ENCODE assay signal across 23 cellular contexts in the genomic region with DNA sequence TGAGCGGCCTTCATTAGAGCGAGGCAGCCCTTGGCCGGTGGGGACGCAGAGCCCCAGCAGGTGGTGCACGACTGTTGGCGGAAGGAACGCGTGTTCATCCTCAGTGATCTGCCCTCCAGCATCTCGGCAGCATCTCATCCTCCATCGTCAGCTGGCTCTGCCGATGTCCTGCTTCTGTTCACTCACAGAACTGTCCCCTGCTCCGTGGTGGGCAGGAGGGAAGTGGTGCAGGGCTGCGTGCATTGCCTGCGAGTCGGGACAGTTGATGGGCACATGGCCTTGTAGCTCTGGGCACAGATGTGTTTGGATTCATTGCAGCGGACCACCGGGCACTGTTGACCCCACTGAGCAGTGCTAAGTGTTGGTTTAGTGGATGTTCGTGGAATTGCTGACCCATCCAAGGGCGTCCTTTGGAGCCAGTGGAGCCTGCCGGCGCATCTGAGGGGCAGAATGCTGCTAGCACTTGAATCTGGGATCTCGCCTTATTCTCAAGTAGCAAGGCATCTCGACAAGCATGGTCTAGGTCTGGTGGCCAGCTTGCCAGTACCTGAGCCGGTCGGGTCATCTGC.
"Had no signal": no experiment of that assay in that cellular context is flagged by ENCODE, and none has a peak within 500 bp of the region (broad histone marks: within the 10 kb centered on the region; RNA-seq: fewer than 3 reads in every experiment).

No MANE protein-coding gene starts in this region.

- DNase-seq: activated CD4-positive, alpha-beta memory T cell treated with anti-CD3 and anti-CD28 coated beads, Interleukin-2, amount 10 ng/mL, durations not matched to agents 7 days and 5 days; activated CD4-positive, alpha-beta T cell treated with anti-CD3 and anti-CD28 coated beads, Interleukin-2, amount 10 ng/mL, durations not matched to agents 24 days and 14 days; activated effector memory CD4-positive, alpha-beta T cell treated with anti-CD3 and anti-CD28 coated beads, Interleukin-2, amount 50 U/mL, for 16 hours; activated naive CD4-positive, alpha-beta T cell treated with anti-CD3 and anti-CD28 coated beads, Interleukin-2, amount 10 ng/mL, durations not matched to agents 7 days and 5 days; activated T-cell treated with anti-CD3 and anti-CD28 coated beads, Interleukin-2, amount 50 U/mL, for 72 hours; brain microvascular endothelial cell; central memory CD4-positive, alpha-beta T cell; dermis blood vessel endothelial cell; esophagus squamous epithelium; gastrocnemius medialis; hippocampal formation; mesendoderm; nephron progenitor cell; stimulated activated CD4-positive, alpha-beta T cell treated with anti-CD3 and anti-CD28 coated beads, Interleukin-4, amount 100 ng/mL, for 1 hour; stimulated activated naive CD4-positive, alpha-beta T cell; SW 1271; T-helper 17 cell; testis had no signal

- ATAC-seq: activated CD4-positive, CD25-positive, alpha-beta regulatory T cell treated with anti-CD3 and anti-CD28 coated beads, Interleukin-2, amount 50 U/mL, for 24 hours; activated T-cell treated with anti-CD3 and anti-CD28 coated beads, Interleukin-2, amount 50 U/mL, for 72 hours; gastrocnemius medialis; mucosa of descending colon; T-helper 17 cell had no signal

- H3K9me3 ChIP-seq: ascending aorta, esophagus squamous epithelium, gastrocnemius medialis, mucosa of descending colon, pancreas, testis had no signal

- H3K27me3 ChIP-seq: ascending aorta, brain microvascular endothelial cell, esophagus squamous epithelium, gastrocnemius medialis, pancreas, testis had no signal

- H3K4me3 ChIP-seq: ascending aorta, esophagus squamous epithelium, gastrocnemius medialis, mucosa of descending colon, pancreas, testis had no signal

- H3K27ac ChIP-seq: ascending aorta, brain microvascular endothelial cell, esophagus squamous epithelium, pancreas, testis, VCaP had no signal

- H3K4me1 ChIP-seq: ascending aorta had no signal
